In genomic region chr1:83761084-83761760, GRCh38 we compare ENCODE assay signal across 1 cellular context.
TF ChIP-seq lines count a peak whose summit lies in the region.

No MANE protein-coding gene starts in this region.

TF ChIP-seq in GM12878, 131 proteins besides CTCF, POLR2A, EP300 and RAD21 (continued from another document):
- 0 out of 2 replicates have a peak, but pooled peaks have one; percentile 27 for TF ChIP-seq ATF2 (IDR thresholded peaks at IDR 0.05; ENCODE audit: low read length)
- TF ChIP-seq EED (IDR thresholded peaks at IDR 0.05; ENCODE audit: low read depth), result no peak
- no peak for TF ChIP-seq SMARCA5 (IDR thresholded peaks at IDR 0.05)
- no peak for TF ChIP-seq NR2F1 (conservative IDR thresholded peaks at IDR 0.05)
- TF ChIP-seq E2F8 (IDR thresholded peaks at IDR 0.05; ENCODE audit: low read depth, partially characterized antibody), result no peak
- TF ChIP-seq IKZF2 (IDR thresholded peaks at IDR 0.05), result peak; percentile 25 to 38; a peak in 2 of 4 replicates
- TF ChIP-seq RUNX3 (IDR thresholded peaks at IDR 0.05; ENCODE audit: low read length), result peak; percentile 45
- TF ChIP-seq SPI1 (IDR thresholded peaks at IDR 0.05; ENCODE audit: borderline replicate concordance, insufficient read depth, low read depth, low read length), result peak; percentile 87
- TF ChIP-seq, protein P1, sequence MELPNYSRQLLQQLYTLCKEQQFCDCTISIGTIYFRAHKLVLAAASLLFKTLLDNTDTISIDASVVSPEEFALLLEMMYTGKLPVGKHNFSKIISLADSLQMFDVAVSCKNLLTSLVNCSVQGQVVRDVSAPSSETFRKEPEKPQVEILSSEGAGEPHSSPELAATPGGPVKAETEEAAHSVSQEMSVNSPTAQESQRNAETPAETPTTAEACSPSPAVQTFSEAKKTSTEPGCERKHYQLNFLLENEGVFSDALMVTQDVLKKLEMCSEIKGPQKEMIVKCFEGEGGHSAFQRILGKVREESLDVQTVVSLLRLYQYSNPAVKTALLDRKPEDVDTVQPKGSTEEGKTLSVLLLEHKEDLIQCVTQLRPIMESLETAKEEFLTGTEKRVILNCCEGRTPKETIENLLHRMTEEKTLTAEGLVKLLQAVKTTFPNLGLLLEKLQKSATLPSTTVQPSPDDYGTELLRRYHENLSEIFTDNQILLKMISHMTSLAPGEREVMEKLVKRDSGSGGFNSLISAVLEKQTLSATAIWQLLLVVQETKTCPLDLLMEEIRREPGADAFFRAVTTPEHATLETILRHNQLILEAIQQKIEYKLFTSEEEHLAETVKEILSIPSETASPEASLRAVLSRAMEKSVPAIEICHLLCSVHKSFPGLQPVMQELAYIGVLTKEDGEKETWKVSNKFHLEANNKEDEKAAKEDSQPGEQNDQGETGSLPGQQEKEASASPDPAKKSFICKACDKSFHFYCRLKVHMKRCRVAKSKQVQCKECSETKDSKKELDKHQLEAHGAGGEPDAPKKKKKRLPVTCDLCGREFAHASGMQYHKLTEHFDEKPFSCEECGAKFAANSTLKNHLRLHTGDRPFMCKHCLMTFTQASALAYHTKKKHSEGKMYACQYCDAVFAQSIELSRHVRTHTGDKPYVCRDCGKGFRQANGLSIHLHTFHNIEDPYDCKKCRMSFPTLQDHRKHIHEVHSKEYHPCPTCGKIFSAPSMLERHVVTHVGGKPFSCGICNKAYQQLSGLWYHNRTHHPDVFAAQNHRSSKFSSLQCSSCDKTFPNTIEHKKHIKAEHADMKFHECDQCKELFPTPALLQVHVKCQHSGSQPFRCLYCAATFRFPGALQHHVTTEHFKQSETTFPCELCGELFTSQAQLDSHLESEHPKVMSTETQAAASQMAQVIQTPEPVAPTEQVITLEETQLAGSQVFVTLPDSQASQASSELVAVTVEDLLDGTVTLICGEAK (IDR thresholded peaks at IDR 0.05; ENCODE audit: borderline replicate concordance), result no peak
- TF ChIP-seq NR2C2 (IDR thresholded peaks at IDR 0.05; ENCODE audit: borderline replicate concordance, control insufficient read depth, insufficient read length, low read depth), result no peak
- TF ChIP-seq ZBTB11 (CRISPR knock-in tag; IDR thresholded peaks at IDR 0.05), result no peak
- TF ChIP-seq IKZF1 (conservative IDR thresholded peaks at IDR 0.05), result peak; percentile 27; the same call in 1 of the 2 replicates
- TF ChIP-seq PAX5 (IDR thresholded peaks at IDR 0.05; ENCODE audit: borderline replicate concordance, low read depth, low read length), result peak; percentile 27; the same call in 1 of the 2 replicates
- no peak for TF ChIP-seq YY1 (IDR thresholded peaks at IDR 0.05; ENCODE audit: low read depth, low read length)
- no peak for TF ChIP-seq SREBF2 (IDR thresholded peaks at IDR 0.05; ENCODE audit: low read length)
- 0 out of 2 replicates have a peak, but pooled peaks have one; percentile 18 for TF ChIP-seq ATF7 (IDR thresholded peaks at IDR 0.05; ENCODE audit: low read depth)
- no peak for TF ChIP-seq RFX5 (IDR thresholded peaks at IDR 0.05; ENCODE audit: low read depth, low read length)
- no peak for TF ChIP-seq TBL1XR1 (IDR thresholded peaks at IDR 0.05; ENCODE audit: low read depth, low read length)
- no peak for TF ChIP-seq SMC3 (IDR thresholded peaks at IDR 0.05; ENCODE audit: borderline replicate concordance, low read length)
- TF ChIP-seq TARDBP (IDR thresholded peaks at IDR 0.05; ENCODE audit: borderline replicate concordance), result no peak
- TF ChIP-seq, protein P2, sequence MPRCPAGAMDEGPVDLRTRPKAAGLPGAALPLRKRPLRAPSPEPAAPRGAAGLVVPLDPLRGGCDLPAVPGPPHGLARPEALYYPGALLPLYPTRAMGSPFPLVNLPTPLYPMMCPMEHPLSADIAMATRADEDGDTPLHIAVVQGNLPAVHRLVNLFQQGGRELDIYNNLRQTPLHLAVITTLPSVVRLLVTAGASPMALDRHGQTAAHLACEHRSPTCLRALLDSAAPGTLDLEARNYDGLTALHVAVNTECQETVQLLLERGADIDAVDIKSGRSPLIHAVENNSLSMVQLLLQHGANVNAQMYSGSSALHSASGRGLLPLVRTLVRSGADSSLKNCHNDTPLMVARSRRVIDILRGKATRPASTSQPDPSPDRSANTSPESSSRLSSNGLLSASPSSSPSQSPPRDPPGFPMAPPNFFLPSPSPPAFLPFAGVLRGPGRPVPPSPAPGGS (IDR thresholded peaks at IDR 0.05; ENCODE audit: borderline replicate concordance, insufficient read depth, low read depth, low read length, poor library complexity, severe bottlenecking), result no peak
- TF ChIP-seq CBX3 (IDR thresholded peaks at IDR 0.05; ENCODE audit: borderline replicate concordance, low read depth), result no peak
- TF ChIP-seq BRCA1 (IDR thresholded peaks at IDR 0.05; ENCODE audit: low read depth, low read length), result no peak
- TF ChIP-seq, protein P3, sequence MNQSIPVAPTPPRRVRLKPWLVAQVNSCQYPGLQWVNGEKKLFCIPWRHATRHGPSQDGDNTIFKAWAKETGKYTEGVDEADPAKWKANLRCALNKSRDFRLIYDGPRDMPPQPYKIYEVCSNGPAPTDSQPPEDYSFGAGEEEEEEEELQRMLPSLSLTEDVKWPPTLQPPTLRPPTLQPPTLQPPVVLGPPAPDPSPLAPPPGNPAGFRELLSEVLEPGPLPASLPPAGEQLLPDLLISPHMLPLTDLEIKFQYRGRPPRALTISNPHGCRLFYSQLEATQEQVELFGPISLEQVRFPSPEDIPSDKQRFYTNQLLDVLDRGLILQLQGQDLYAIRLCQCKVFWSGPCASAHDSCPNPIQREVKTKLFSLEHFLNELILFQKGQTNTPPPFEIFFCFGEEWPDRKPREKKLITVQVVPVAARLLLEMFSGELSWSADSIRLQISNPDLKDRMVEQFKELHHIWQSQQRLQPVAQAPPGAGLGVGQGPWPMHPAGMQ (IDR thresholded peaks at IDR 0.05; ENCODE audit: borderline replicate concordance), result no peak
- 0 out of 4 replicates have a peak, but pooled peaks of 1 of the 2 experiments have one; percentile 6 for TF ChIP-seq SRF (IDR thresholded peaks at IDR 0.05; ENCODE audit: low read depth in 2 of 2, low read length in 2 of 2)
- TF ChIP-seq STAT1 (conservative IDR thresholded peaks at IDR 0.05), result no peak
- no peak for TF ChIP-seq TCF3 (IDR thresholded peaks at IDR 0.05; ENCODE audit: borderline replicate concordance, insufficient read depth, low read depth, low read length)
- TF ChIP-seq DPF2 (IDR thresholded peaks at IDR 0.05), result no peak
- TF ChIP-seq TCF12 (IDR thresholded peaks at IDR 0.05; ENCODE audit: low read depth, low read length), result peak; percentile 70; the same call in 1 of the 2 replicates
- peak; percentile 28; the same call in 1 of the 2 replicates for TF ChIP-seq ZNF217 (IDR thresholded peaks at IDR 0.05)
- TF ChIP-seq ZNF384 (IDR thresholded peaks at IDR 0.05; ENCODE audit: borderline replicate concordance, low read depth, low read length), result no peak
- TF ChIP-seq RAD51 (IDR thresholded peaks at IDR 0.05), result no peak
- TF ChIP-seq POU2F2 (IDR thresholded peaks at IDR 0.05; ENCODE audit: borderline replicate concordance, low read depth, low read length), result peak; percentile 66; the same call in 2 of the 3 replicates
- no peak for TF ChIP-seq RCOR1 (conservative IDR thresholded peaks at IDR 0.05; ENCODE audit: low read depth, low read length)
- no peak for TF ChIP-seq HSF1 (IDR thresholded peaks at IDR 0.05; ENCODE audit: low read depth, low read length)
- TF ChIP-seq LARP7 (IDR thresholded peaks at IDR 0.05), result no peak
- no peak for TF ChIP-seq KLF5 (IDR thresholded peaks at IDR 0.05; ENCODE audit: partially characterized antibody)
- no peak for TF ChIP-seq ESRRA (IDR thresholded peaks at IDR 0.05; ENCODE audit: low read length)
- TF ChIP-seq, protein P4, sequence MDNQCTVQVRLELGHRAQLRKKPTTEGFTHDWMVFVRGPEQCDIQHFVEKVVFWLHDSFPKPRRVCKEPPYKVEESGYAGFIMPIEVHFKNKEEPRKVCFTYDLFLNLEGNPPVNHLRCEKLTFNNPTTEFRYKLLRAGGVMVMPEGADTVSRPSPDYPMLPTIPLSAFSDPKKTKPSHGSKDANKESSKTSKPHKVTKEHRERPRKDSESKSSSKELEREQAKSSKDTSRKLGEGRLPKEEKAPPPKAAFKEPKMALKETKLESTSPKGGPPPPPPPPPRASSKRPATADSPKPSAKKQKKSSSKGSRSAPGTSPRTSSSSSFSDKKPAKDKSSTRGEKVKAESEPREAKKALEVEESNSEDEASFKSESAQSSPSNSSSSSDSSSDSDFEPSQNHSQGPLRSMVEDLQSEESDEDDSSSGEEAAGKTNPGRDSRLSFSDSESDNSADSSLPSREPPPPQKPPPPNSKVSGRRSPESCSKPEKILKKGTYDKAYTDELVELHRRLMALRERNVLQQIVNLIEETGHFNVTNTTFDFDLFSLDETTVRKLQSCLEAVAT (IDR thresholded peaks at IDR 0.05), result no peak
